27 cellular contexts compared by ENCODE assay signal in the genomic region with DNA sequence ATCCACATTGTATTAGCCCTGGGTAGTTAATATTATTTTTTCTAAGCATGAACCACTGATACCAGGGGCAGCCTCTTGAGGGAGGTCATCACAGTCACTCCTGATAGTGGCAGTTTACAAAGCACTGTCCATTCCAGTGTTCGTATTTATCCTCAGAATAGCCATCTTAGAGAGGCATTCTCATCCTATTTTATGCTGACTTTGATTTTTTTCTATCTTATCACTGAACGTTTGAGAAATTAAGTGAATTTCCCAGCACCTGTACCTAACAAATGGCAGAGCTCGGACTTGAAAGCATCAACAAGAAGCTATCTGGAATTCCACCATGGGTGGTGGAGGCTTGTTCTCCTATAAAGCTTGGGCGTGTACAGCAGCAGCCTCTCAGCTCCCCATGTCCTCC. TPM values are rescaled to one million over a fixed set of nuclear protein-coding genes. Genes with fewer than 3 reads are reported as not detected.
"Had no signal": no experiment of that assay in that cellular context is flagged by ENCODE, and none has a peak within 500 bp of the region (broad histone marks: within the 10 kb centered on the region; RNA-seq: fewer than 3 reads in every experiment).

No MANE protein-coding gene starts in this region.

- H3K36me3 ChIP-seq: colonic mucosa, esophagus squamous epithelium, gastrocnemius medialis, lower lobe of right lung had no signal

- H3K9me3 ChIP-seq: colonic mucosa, esophagus squamous epithelium, gastrocnemius medialis, heart right ventricle, left lung, lower lobe of right lung had no signal

- DNase-seq: colonic mucosa; cortex of kidney; effector CD8-positive, alpha-beta T cell; effector memory CD8-positive, alpha-beta T cell; endodermal cell; erythroblast; esophagus squamous epithelium; foreskin fibroblast; foreskin melanocyte; gastrocnemius medialis; glutamatergic neuron; head of caudate nucleus; heart right ventricle; hippocampal formation; left cardiac atrium; left lung; left ventricle myocardium superior; lower lobe of right lung; mesenchymal stem cell had no signal

- FAIRE-seq: endometrium, islet of Langerhans, keratinocyte had no signal

- H3K27ac ChIP-seq: colonic mucosa, epithelial cell of prostate, esophagus squamous epithelium, gastrocnemius medialis, heart right ventricle, left lung, lower lobe of right lung had no signal

- ATAC-seq: effector memory CD8-positive, alpha-beta T cell; esophagus mucosa; gastrocnemius medialis; heart right ventricle; left cardiac atrium; left lung; left ventricle myocardium superior; lower lobe of right lung had no signal

- H3K4me3 ChIP-seq: colonic mucosa, esophagus squamous epithelium, gastrocnemius medialis, heart right ventricle, left lung, lower lobe of right lung had no signal

- H3K4me1 ChIP-seq: colonic mucosa, esophagus squamous epithelium, gastrocnemius medialis, heart right ventricle, left lung, lower lobe of right lung had no signal

- H3K27me3 ChIP-seq: colonic mucosa, esophagus squamous epithelium, gastrocnemius medialis, heart right ventricle, left lung had no signal

RNA-seq across cellular contexts. Expression of a gene that starts 26.1 kb away (rescaled TPM):
- total RNA-seq: dermis microvascular lymphatic vessel endothelial cell, glomerular endothelial cell, lung microvascular endothelial cell had no signal
- polyA plus RNA-seq: heart right ventricle had no signal
